8 cellular contexts compared by ENCODE assay signal in genomic region chr5:133968057-133968993, GRCh38. TPM values are rescaled to one million over a fixed set of nuclear protein-coding genes. Genes with fewer than 3 reads are reported as not detected.
DNase-seq lines count a peak whose midpoint lies in the region; ATAC-seq lines count a peak whose summit lies in the region.

TSS of gene C5orf15 (minus strand) at chr5:133968625. CDS start at chr5:133968584, 41 bp downstream.

- DNase-seq in COLO829 (ENCODE audit: low spot score) (peak; percentile 86), HT1080 (ENCODE audit: low read depth) (peak; percentile 97), NOMO-1 treated with DMSO at 0.1 percent for 48 hours (lab: John Stamatoyannopoulos, UW; ENCODE audit: unreplicated experiment) (peak; percentile 99), medulla oblongata (ENCODE audit: extremely low spot score) (peak; percentile 97)
- peak; percentile 75 to 83 for DNase-seq in activated CD8-positive, alpha-beta memory T cell treated with anti-CD3 and anti-CD28 coated beads for 4 hours (ENCODE audit: low read depth in 2 of 2)
- peak; percentile 85 to 89 (median 86) for DNase-seq in effector memory CD8-positive, alpha-beta T cell
- peak; percentile 80 for DNase-seq in stimulated activated CD8-positive, alpha-beta memory T cell treated with anti-CD3 and anti-CD28 coated beads, Interleukin-12 subunit alpha, Interleukin-12 subunit beta, amount 100 ng/mL, for 1 hour (ENCODE audit: low read depth)

- no peaks in the 10 kb centered on the region for H3K9me3 Mint-ChIP-seq in effector memory CD8-positive, alpha-beta T cell

- peaks cover 24 to 36% of the 10 kb centered on the region in 2 donors for H3K4me1 Mint-ChIP-seq in effector memory CD8-positive, alpha-beta T cell (ENCODE audit: low read depth in 2 of 2)

- H3K27ac Mint-ChIP-seq in effector memory CD8-positive, alpha-beta T cell = peak within 1 kb of the TSS; percentile 98 to 100

- no peaks in the 10 kb centered on the region for H3K27me3 Mint-ChIP-seq in effector memory CD8-positive, alpha-beta T cell

- peak within 1 kb of the TSS; percentile 99 to 100 for H3K4me3 Mint-ChIP-seq in effector memory CD8-positive, alpha-beta T cell

- peak; percentile 95 for ATAC-seq in GM21360 (IDR thresholded peaks at IDR 0.05; ENCODE audit: unreplicated experiment)
- peak; percentile 95 for ATAC-seq in effector memory CD8-positive, alpha-beta T cell (replicated peaks)

- H3K36me3 Mint-ChIP-seq in effector memory CD8-positive, alpha-beta T cell (ENCODE audit: insufficient read depth) = peaks cover 20% of the 10 kb centered on the region

RNA-seq across cellular contexts. Expression of gene C5orf15, which starts in this region (rescaled TPM):
- total RNA-seq in HT1080 (2014; rRNA removed; shearing (Covaris generic)) = 57.6 and 64.7 TPM in 2 replicates
- polyA plus RNA-seq in HT1080 (2015; cell fraction: cytosol; rRNA removed) = 108 and 119 TPM in 2 replicates
- 84.7 and 96.4 TPM in 2 replicates for polyA plus RNA-seq in HT1080 (2015; cell fraction: nucleus; rRNA removed)

Comparison
In these comparisons a context has a peak if more than half of its experiments do, and no peak if none do; other contexts are left out.
1. Peak in every context shown above with its lines: DNase-seq and ATAC-seq.